In genomic region chr6:10722820-10723651, GRCh38 we compare ENCODE assay signal across 1 cellular context.
TF ChIP-seq lines count a peak whose summit lies in the region.

TSS of gene TMEM14C (plus strand) at chr6:10723070. CDS start at chr6:10724614, 1,544 bp downstream.

TF ChIP-seq in WTC11, 78 proteins besides CTCF, POLR2A, EP300 and RAD21 (continued from another document and continues in another):
- TF ChIP-seq, protein P1, sequence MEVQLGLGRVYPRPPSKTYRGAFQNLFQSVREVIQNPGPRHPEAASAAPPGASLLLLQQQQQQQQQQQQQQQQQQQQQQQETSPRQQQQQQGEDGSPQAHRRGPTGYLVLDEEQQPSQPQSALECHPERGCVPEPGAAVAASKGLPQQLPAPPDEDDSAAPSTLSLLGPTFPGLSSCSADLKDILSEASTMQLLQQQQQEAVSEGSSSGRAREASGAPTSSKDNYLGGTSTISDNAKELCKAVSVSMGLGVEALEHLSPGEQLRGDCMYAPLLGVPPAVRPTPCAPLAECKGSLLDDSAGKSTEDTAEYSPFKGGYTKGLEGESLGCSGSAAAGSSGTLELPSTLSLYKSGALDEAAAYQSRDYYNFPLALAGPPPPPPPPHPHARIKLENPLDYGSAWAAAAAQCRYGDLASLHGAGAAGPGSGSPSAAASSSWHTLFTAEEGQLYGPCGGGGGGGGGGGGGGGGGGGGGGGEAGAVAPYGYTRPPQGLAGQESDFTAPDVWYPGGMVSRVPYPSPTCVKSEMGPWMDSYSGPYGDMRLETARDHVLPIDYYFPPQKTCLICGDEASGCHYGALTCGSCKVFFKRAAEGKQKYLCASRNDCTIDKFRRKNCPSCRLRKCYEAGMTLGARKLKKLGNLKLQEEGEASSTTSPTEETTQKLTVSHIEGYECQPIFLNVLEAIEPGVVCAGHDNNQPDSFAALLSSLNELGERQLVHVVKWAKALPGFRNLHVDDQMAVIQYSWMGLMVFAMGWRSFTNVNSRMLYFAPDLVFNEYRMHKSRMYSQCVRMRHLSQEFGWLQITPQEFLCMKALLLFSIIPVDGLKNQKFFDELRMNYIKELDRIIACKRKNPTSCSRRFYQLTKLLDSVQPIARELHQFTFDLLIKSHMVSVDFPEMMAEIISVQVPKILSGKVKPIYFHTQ (CRISPR knock-in tag; IDR thresholded peaks at IDR 0.05) = no peak
- TF ChIP-seq ATF1 (CRISPR knock-in tag; IDR thresholded peaks at IDR 0.05) (no peak), ELF4 (CRISPR knock-in tag; IDR thresholded peaks at IDR 0.05; ENCODE audit: low read depth) (no peak), ZNF263 (CRISPR knock-in tag; IDR thresholded peaks at IDR 0.05; ENCODE audit: low read depth) (no peak), MAX (CRISPR knock-in tag; IDR thresholded peaks at IDR 0.05) (peak; percentile 91), ZNF219 (CRISPR knock-in tag; IDR thresholded peaks at IDR 0.05; ENCODE audit: borderline replicate concordance) (no peak), HMGXB4 (CRISPR knock-in tag; IDR thresholded peaks at IDR 0.05) (0 out of 2 replicates have a peak, but pooled peaks have one; percentile 50), E2F1 (CRISPR knock-in tag; IDR thresholded peaks at IDR 0.05) (0 out of 2 replicates have a peak, but pooled peaks have one; percentile 71), AFF4 (CRISPR knock-in tag; IDR thresholded peaks at IDR 0.05; ENCODE audit: borderline replicate concordance) (no peak), CDX4 (CRISPR knock-in tag; IDR thresholded peaks at IDR 0.05; ENCODE audit: borderline replicate concordance) (no peak), HMGA2 (CRISPR knock-in tag; IDR thresholded peaks at IDR 0.05) (no peak), NFE2L1 (CRISPR knock-in tag; IDR thresholded peaks at IDR 0.05) (peak; percentile 64; the same call in 1 of the 2 replicates), TEAD1 (CRISPR knock-in tag; IDR thresholded peaks at IDR 0.05) (peak; percentile 52; the same call in 1 of the 2 replicates), ATF6 (CRISPR knock-in tag; IDR thresholded peaks at IDR 0.05) (no peak), E2F4 (CRISPR knock-in tag; IDR thresholded peaks at IDR 0.05; ENCODE audit: borderline replicate concordance, low read depth) (no peak), CREM (CRISPR knock-in tag; IDR thresholded peaks at IDR 0.05) (peak; percentile 83; the same call in 1 of the 2 replicates), ZNF423 (CRISPR knock-in tag; IDR thresholded peaks at IDR 0.05) (no peak), FOXK1 (CRISPR knock-in tag; IDR thresholded peaks at IDR 0.05) (peak; percentile 79), ZNF425 (CRISPR knock-in tag; conservative IDR thresholded peaks at IDR 0.05) (no peak), SMAD3 (CRISPR knock-in tag; IDR thresholded peaks at IDR 0.05; ENCODE audit: borderline replicate concordance) (peak; percentile 81; the same call in 1 of the 2 replicates)
- TF ChIP-seq, protein P2, sequence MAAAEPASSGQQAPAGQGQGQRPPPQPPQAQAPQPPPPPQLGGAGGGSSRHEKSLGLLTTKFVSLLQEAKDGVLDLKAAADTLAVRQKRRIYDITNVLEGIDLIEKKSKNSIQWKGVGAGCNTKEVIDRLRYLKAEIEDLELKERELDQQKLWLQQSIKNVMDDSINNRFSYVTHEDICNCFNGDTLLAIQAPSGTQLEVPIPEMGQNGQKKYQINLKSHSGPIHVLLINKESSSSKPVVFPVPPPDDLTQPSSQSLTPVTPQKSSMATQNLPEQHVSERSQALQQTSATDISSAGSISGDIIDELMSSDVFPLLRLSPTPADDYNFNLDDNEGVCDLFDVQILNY (CRISPR knock-in tag; IDR thresholded peaks at IDR 0.05) = 0 out of 2 replicates have a peak, but pooled peaks have one; percentile 73
- TF ChIP-seq, protein P3, sequence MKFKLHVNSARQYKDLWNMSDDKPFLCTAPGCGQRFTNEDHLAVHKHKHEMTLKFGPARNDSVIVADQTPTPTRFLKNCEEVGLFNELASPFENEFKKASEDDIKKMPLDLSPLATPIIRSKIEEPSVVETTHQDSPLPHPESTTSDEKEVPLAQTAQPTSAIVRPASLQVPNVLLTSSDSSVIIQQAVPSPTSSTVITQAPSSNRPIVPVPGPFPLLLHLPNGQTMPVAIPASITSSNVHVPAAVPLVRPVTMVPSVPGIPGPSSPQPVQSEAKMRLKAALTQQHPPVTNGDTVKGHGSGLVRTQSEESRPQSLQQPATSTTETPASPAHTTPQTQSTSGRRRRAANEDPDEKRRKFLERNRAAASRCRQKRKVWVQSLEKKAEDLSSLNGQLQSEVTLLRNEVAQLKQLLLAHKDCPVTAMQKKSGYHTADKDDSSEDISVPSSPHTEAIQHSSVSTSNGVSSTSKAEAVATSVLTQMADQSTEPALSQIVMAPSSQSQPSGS (CRISPR knock-in tag; IDR thresholded peaks at IDR 0.05; ENCODE audit: borderline replicate concordance, low read depth) = no peak
- TF ChIP-seq, protein P4, sequence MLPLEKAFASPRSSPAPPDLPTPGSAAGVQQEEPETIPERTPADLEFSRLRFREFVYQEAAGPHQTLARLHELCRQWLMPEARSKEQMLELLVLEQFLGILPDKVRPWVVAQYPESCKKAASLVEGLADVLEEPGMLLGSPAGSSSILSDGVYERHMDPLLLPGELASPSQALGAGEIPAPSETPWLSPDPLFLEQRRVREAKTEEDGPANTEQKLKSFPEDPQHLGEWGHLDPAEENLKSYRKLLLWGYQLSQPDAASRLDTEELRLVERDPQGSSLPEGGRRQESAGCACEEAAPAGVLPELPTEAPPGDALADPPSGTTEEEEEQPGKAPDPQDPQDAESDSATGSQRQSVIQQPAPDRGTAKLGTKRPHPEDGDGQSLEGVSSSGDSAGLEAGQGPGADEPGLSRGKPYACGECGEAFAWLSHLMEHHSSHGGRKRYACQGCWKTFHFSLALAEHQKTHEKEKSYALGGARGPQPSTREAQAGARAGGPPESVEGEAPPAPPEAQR (CRISPR knock-in tag; IDR thresholded peaks at IDR 0.05) = no peak
